ENCODE assay signal across 1 cellular context in genomic region chr6:56033451-56033850, GRCh38.
TF ChIP-seq lines count a peak whose summit lies in the region.

No MANE protein-coding gene starts in this region.

TF ChIP-seq in GM23338, 12 proteins besides CTCF, POLR2A, EP300 and RAD21 (continued from another document):
- TF ChIP-seq, protein P1, sequence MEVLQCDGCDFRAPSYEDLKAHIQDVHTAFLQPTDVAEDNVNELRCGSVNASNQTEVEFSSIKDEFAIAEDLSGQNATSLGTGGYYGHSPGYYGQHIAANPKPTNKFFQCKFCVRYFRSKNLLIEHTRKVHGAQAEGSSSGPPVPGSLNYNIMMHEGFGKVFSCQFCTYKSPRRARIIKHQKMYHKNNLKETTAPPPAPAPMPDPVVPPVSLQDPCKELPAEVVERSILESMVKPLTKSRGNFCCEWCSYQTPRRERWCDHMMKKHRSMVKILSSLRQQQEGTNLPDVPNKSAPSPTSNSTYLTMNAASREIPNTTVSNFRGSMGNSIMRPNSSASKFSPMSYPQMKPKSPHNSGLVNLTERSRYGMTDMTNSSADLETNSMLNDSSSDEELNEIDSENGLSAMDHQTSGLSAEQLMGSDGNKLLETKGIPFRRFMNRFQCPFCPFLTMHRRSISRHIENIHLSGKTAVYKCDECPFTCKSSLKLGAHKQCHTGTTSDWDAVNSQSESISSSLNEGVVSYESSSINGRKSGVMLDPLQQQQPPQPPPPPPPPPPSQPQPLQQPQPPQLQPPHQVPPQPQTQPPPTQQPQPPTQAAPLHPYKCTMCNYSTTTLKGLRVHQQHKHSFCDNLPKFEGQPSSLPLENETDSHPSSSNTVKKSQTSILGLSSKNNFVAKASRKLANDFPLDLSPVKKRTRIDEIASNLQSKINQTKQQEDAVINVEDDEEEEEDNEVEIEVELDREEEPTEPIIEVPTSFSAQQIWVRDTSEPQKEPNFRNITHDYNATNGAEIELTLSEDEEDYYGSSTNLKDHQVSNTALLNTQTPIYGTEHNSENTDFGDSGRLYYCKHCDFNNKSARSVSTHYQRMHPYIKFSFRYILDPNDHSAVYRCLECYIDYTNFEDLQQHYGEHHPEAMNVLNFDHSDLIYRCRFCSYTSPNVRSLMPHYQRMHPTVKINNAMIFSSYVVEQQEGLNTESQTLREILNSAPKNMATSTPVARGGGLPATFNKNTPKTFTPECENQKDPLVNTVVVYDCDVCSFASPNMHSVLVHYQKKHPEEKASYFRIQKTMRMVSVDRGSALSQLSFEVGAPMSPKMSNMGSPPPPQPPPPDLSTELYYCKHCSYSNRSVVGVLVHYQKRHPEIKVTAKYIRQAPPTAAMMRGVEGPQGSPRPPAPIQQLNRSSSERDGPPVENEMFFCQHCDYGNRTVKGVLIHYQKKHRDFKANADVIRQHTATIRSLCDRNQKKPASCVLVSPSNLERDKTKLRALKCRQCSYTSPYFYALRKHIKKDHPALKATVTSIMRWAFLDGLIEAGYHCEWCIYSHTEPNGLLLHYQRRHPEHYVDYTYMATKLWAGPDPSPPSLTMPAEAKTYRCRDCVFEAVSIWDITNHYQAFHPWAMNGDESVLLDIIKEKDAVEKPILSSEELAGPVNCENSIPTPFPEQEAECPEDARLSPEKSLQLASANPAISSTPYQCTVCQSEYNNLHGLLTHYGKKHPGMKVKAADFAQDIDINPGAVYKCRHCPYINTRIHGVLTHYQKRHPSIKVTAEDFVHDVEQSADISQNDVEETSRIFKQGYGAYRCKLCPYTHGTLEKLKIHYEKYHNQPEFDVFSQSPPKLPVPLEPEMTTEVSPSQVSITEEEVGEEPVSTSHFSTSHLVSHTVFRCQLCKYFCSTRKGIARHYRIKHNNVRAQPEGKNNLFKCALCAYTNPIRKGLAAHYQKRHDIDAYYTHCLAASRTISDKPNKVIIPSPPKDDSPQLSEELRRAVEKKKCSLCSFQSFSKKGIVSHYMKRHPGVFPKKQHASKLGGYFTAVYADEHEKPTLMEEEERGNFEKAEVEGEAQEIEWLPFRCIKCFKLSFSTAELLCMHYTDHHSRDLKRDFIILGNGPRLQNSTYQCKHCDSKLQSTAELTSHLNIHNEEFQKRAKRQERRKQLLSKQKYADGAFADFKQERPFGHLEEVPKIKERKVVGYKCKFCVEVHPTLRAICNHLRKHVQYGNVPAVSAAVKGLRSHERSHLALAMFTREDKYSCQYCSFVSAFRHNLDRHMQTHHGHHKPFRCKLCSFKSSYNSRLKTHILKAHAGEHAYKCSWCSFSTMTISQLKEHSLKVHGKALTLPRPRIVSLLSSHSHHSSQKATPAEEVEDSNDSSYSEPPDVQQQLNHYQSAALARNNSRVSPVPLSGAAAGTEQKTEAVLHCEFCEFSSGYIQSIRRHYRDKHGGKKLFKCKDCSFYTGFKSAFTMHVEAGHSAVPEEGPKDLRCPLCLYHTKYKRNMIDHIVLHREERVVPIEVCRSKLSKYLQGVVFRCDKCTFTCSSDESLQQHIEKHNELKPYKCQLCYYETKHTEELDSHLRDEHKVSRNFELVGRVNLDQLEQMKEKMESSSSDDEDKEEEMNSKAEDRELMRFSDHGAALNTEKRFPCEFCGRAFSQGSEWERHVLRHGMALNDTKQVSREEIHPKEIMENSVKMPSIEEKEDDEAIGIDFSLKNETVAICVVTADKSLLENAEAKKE (CRISPR knock-in tag; IDR thresholded peaks at IDR 0.05), result no peak
